Comparison of ENCODE assay signal across 1 cellular context in the genomic region with DNA sequence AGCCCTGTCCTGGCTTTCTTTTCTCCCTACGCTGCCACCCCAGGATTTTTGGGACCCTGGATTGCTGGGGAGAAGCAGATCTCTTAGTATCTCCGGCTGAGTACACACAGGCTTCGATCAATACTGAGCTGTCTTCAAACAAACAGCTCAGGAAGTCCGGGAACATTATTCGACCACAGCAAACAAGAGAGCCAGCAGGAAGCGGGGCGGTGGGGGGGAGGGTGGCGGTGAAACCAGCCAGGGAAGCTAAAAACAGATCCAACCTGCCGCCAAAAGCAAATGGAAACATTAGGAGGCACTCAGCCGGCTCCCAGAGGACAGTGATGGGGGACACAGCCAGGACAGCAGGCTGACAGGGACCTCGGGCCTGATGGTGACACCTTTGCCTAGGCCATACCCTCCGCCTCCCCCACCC.
TF ChIP-seq lines count a peak whose summit lies in the region.

No MANE protein-coding gene starts in this region.

TF ChIP-seq in H1, 55 proteins besides CTCF, POLR2A, EP300 and RAD21:
- TF ChIP-seq SIX5 (IDR thresholded peaks at IDR 0.05; ENCODE audit: low read depth, low read length) (no peak), E2F6 (IDR thresholded peaks at IDR 0.05) (0 out of 2 replicates have a peak, but pooled peaks have one; percentile 14), YY1 (IDR thresholded peaks at IDR 0.05; ENCODE audit: low read depth, low read length) (no peak), PHF8 (conservative IDR thresholded peaks at IDR 0.05; ENCODE audit: low read depth, low read length) (no peak), SUZ12 (IDR thresholded peaks at IDR 0.05; ENCODE audit: low read length) (no peak)
- TF ChIP-seq, protein P1, sequence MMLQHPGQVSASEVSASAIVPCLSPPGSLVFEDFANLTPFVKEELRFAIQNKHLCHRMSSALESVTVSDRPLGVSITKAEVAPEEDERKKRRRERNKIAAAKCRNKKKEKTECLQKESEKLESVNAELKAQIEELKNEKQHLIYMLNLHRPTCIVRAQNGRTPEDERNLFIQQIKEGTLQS (IDR thresholded peaks at IDR 0.05; ENCODE audit: insufficient read depth, low read depth, low read length): no peak
TF ChIP-seq in H1: peak in this region for 1.
